Comparison of ENCODE assay signal across 26 cellular contexts in genomic region chr3:159649951-159650350, GRCh38.
"Had no signal": no experiment of that assay in that cellular context is flagged by ENCODE, and none has a peak within 500 bp of the region (broad histone marks: within the 10 kb centered on the region; RNA-seq: fewer than 3 reads in every experiment).

No MANE protein-coding gene starts in this region.

- H3K36me3 Mint-ChIP-seq: activated CD4-positive, alpha-beta memory T cell treated with anti-CD3 and anti-CD28 coated beads for 36 hours; activated CD8-positive, alpha-beta memory T cell treated with anti-CD3 and anti-CD28 coated beads, Interleukin-2, amount 10 ng/mL, durations not matched to agents 7 days and 5 days; activated naive CD4-positive, alpha-beta T cell treated with anti-CD3 and anti-CD28 coated beads, Interleukin-2, amount 50 U/mL, for 24 hours; activated naive CD8-positive, alpha-beta T cell treated with anti-CD3 and anti-CD28 coated beads for 36 hours; brain had no signal

- H3K27me3 Mint-ChIP-seq: activated CD4-positive, alpha-beta memory T cell treated with anti-CD3 and anti-CD28 coated beads for 36 hours; activated CD4-positive, alpha-beta T cell treated with anti-CD3 and anti-CD28 coated beads for 36 hours; activated CD4-positive, alpha-beta T cell treated with anti-CD3 and anti-CD28 coated beads, Interleukin-2, amount 10 ng/mL, durations not matched to agents 24 days and 14 days; activated CD8-positive, alpha-beta memory T cell treated with anti-CD3 and anti-CD28 coated beads, Interleukin-2, amount 10 ng/mL, durations not matched to agents 7 days and 5 days; activated naive CD4-positive, alpha-beta T cell treated with anti-CD3 and anti-CD28 coated beads, Interleukin-2, amount 50 U/mL, for 24 hours; activated naive CD8-positive, alpha-beta T cell treated with anti-CD3 and anti-CD28 coated beads for 36 hours; brain; effector memory CD8-positive, alpha-beta T cell had no signal

- DNase-seq: activated CD4-positive, alpha-beta memory T cell treated with anti-CD3 and anti-CD28 coated beads for 36 hours; activated CD4-positive, alpha-beta T cell treated with anti-CD3 and anti-CD28 coated beads for 36 hours; activated CD4-positive, alpha-beta T cell treated with anti-CD3 and anti-CD28 coated beads, Interleukin-2, amount 10 ng/mL, durations not matched to agents 24 days and 14 days; activated CD4-positive, CD25-positive, alpha-beta regulatory T cell; activated CD4-positive, CD25-positive, alpha-beta regulatory T cell treated with anti-CD3 and anti-CD28 coated beads, Interleukin-2, amount 50 U/mL, for 72 hours; activated CD8-positive, alpha-beta memory T cell treated with anti-CD3 and anti-CD28 coated beads, Interleukin-2, amount 10 ng/mL, durations not matched to agents 7 days and 5 days; activated CD8-positive, alpha-beta memory T cell treated with anti-CD3 and anti-CD28 coated beads, Interleukin-2, amount 50 U/mL, for 4 hours; activated CD8-positive, alpha-beta T cell treated with anti-CD3 and anti-CD28 coated beads, Interleukin-2, amount 10 ng/mL, durations not matched to agents 7 days and 5 days; activated effector memory CD4-positive, alpha-beta T cell treated with anti-CD3 and anti-CD28 coated beads, Interleukin-2, amount 50 U/mL, for 16 hours; activated naive CD4-positive, alpha-beta T cell treated with anti-CD3 and anti-CD28 coated beads for 36 hours; activated naive CD8-positive, alpha-beta T cell treated with anti-CD3 and anti-CD28 coated beads for 36 hours; activated T-cell treated with anti-CD3 and anti-CD28 coated beads, Interleukin-2, amount 50 U/mL, for 1 hour; activated T-cell treated with anti-CD3 and anti-CD28 coated beads, Interleukin-2, amount 50 U/mL, for 48 hours; central memory CD4-positive, alpha-beta T cell; cortex of kidney; dermis blood vessel endothelial cell; effector CD4-positive, alpha-beta T cell; effector memory CD8-positive, alpha-beta T cell; erythroblast; gastrocnemius medialis; heart right ventricle; T-helper 2 cell had no signal

- H3K27ac Mint-ChIP-seq: activated CD4-positive, alpha-beta memory T cell treated with anti-CD3 and anti-CD28 coated beads for 36 hours; activated CD4-positive, alpha-beta T cell treated with anti-CD3 and anti-CD28 coated beads for 36 hours; activated CD4-positive, alpha-beta T cell treated with anti-CD3 and anti-CD28 coated beads, Interleukin-2, amount 10 ng/mL, durations not matched to agents 24 days and 14 days; activated CD8-positive, alpha-beta memory T cell treated with anti-CD3 and anti-CD28 coated beads, Interleukin-2, amount 10 ng/mL, durations not matched to agents 7 days and 5 days; activated CD8-positive, alpha-beta T cell treated with anti-CD3 and anti-CD28 coated beads, Interleukin-2, amount 10 ng/mL, durations not matched to agents 7 days and 5 days; activated naive CD4-positive, alpha-beta T cell treated with anti-CD3 and anti-CD28 coated beads for 36 hours; activated naive CD4-positive, alpha-beta T cell treated with anti-CD3 and anti-CD28 coated beads, Interleukin-2, amount 50 U/mL, for 24 hours; activated naive CD8-positive, alpha-beta T cell treated with anti-CD3 and anti-CD28 coated beads for 36 hours; activated T-helper 1 cell treated with anti-CD3 and anti-CD28 coated beads, Interleukin-12 subunit alpha, Interleukin-12 subunit beta, Interleukin-2, Interleukin-4 antibody, amounts not matched to agents 30 ng/mL and 10 ng/mL and 1 ng/mL, durations not matched to agents 14 hours and 24 hours and 36 hours; activated T-helper 2 cell treated with anti-CD3 and anti-CD28 coated beads, Interferon-gamma antibody, Interleukin-2, Interleukin-4, amounts not matched to agents 10 μg/mL and 5 μg/mL and 100 μg/mL, durations not matched to agents 14 hours and 24 hours and 36 hours; brain; effector memory CD8-positive, alpha-beta T cell had no signal

- H3K4me1 Mint-ChIP-seq: activated CD4-positive, alpha-beta T cell treated with anti-CD3 and anti-CD28 coated beads for 36 hours; activated CD4-positive, alpha-beta T cell treated with anti-CD3 and anti-CD28 coated beads, Interleukin-2, amount 10 ng/mL, durations not matched to agents 24 days and 14 days; activated CD8-positive, alpha-beta memory T cell treated with anti-CD3 and anti-CD28 coated beads, Interleukin-2, amount 10 ng/mL, durations not matched to agents 7 days and 5 days; activated naive CD4-positive, alpha-beta T cell treated with anti-CD3 and anti-CD28 coated beads, Interleukin-2, amount 50 U/mL, for 24 hours; activated naive CD8-positive, alpha-beta T cell treated with anti-CD3 and anti-CD28 coated beads for 36 hours; brain had no signal

- H3K4me3 Mint-ChIP-seq: activated CD4-positive, alpha-beta memory T cell treated with anti-CD3 and anti-CD28 coated beads for 36 hours; activated CD4-positive, alpha-beta T cell treated with anti-CD3 and anti-CD28 coated beads for 36 hours; activated CD4-positive, alpha-beta T cell treated with anti-CD3 and anti-CD28 coated beads, Interleukin-2, amount 10 ng/mL, durations not matched to agents 24 days and 14 days; activated CD8-positive, alpha-beta memory T cell treated with anti-CD3 and anti-CD28 coated beads, Interleukin-2, amount 10 ng/mL, durations not matched to agents 7 days and 5 days; activated CD8-positive, alpha-beta T cell treated with anti-CD3 and anti-CD28 coated beads, Interleukin-2, amount 10 ng/mL, durations not matched to agents 7 days and 5 days; activated naive CD4-positive, alpha-beta T cell treated with anti-CD3 and anti-CD28 coated beads for 36 hours; activated naive CD4-positive, alpha-beta T cell treated with anti-CD3 and anti-CD28 coated beads, Interleukin-2, amount 50 U/mL, for 24 hours; activated naive CD8-positive, alpha-beta T cell treated with anti-CD3 and anti-CD28 coated beads for 36 hours; activated T-helper 1 cell treated with anti-CD3 and anti-CD28 coated beads, Interleukin-12 subunit alpha, Interleukin-12 subunit beta, Interleukin-2, Interleukin-4 antibody, amounts not matched to agents 30 ng/mL and 10 ng/mL and 1 ng/mL, durations not matched to agents 14 hours and 24 hours and 36 hours; brain; effector memory CD8-positive, alpha-beta T cell had no signal

- H3K9me3 Mint-ChIP-seq: activated CD4-positive, alpha-beta memory T cell treated with anti-CD3 and anti-CD28 coated beads for 36 hours; activated CD4-positive, alpha-beta T cell treated with anti-CD3 and anti-CD28 coated beads, Interleukin-2, amount 10 ng/mL, durations not matched to agents 24 days and 14 days; activated naive CD4-positive, alpha-beta T cell treated with anti-CD3 and anti-CD28 coated beads for 36 hours; activated naive CD4-positive, alpha-beta T cell treated with anti-CD3 and anti-CD28 coated beads, Interleukin-2, amount 50 U/mL, for 24 hours; activated naive CD8-positive, alpha-beta T cell treated with anti-CD3 and anti-CD28 coated beads for 36 hours; activated T-helper 1 cell treated with anti-CD3 and anti-CD28 coated beads, Interleukin-12 subunit alpha, Interleukin-12 subunit beta, Interleukin-2, Interleukin-4 antibody, amounts not matched to agents 30 ng/mL and 10 ng/mL and 1 ng/mL, durations not matched to agents 14 hours and 24 hours and 36 hours; activated T-helper 2 cell treated with anti-CD3 and anti-CD28 coated beads, Interferon-gamma antibody, Interleukin-2, Interleukin-4, amounts not matched to agents 10 μg/mL and 5 μg/mL and 100 μg/mL, durations not matched to agents 14 hours and 24 hours and 36 hours; brain had no signal
